20 cellular contexts compared by ENCODE assay signal in genomic region chr14:61193471-61193870, GRCh38.
"Had no signal": no experiment of that assay in that cellular context is flagged by ENCODE, and none has a peak within 500 bp of the region (broad histone marks: within the 10 kb centered on the region; RNA-seq: fewer than 3 reads in every experiment).

No MANE protein-coding gene starts in this region.

- H3K4me3 ChIP-seq: dorsolateral prefrontal cortex, tibial artery had no signal

- ATAC-seq: activated CD8-positive, alpha-beta T cell treated with anti-CD3 and anti-CD28 coated beads, Interleukin-2, amount 10 ng/mL, durations not matched to agents 7 days and 5 days; activated T-cell treated with anti-CD3 and anti-CD28 coated beads, Interleukin-2, amount 50 U/mL, for 4 hours; left lobe of liver; stimulated activated naive CD8-positive, alpha-beta T cell treated with anti-CD3 and anti-CD28 coated beads, Interleukin-15, Interleukin-2, amounts not matched to agents 100 U/mL and 50 U/mL, for 24 hours had no signal

- H3K36me3 ChIP-seq: brain microvascular endothelial cell, tibial artery had no signal

- H3K27ac ChIP-seq: brain microvascular endothelial cell, dorsolateral prefrontal cortex, tibial artery had no signal

- H3K9me3 ChIP-seq: tibial artery had no signal

- FAIRE-seq: colon, keratinocyte had no signal

- H3K27me3 ChIP-seq: brain microvascular endothelial cell, tibial artery had no signal

- DNase-seq: activated CD4-positive, alpha-beta T cell treated with anti-CD3 and anti-CD28 coated beads, Interleukin-2, amount 10 ng/mL, durations not matched to agents 24 days and 14 days; activated CD8-positive, alpha-beta T cell treated with anti-CD3 and anti-CD28 coated beads, Interleukin-2, amount 10 ng/mL, durations not matched to agents 7 days and 5 days; activated effector memory CD4-positive, alpha-beta T cell treated with anti-CD3 and anti-CD28 coated beads, Interleukin-2, amount 50 U/mL, for 16 hours; activated naive CD4-positive, alpha-beta T cell treated with anti-CD3 and anti-CD28 coated beads, Interleukin-2, amount 50 U/mL, for 16 hours; activated T-cell treated with anti-CD3 and anti-CD28 coated beads, Interleukin-2, amount 50 U/mL, for 4 hours; aorta; brain microvascular endothelial cell; central memory CD4-positive, alpha-beta T cell; dorsolateral prefrontal cortex; foreskin melanocyte; head of caudate nucleus; midbrain; occipital lobe; stimulated activated naive CD8-positive, alpha-beta T cell treated with anti-CD3 and anti-CD28 coated beads, Interleukin-15, Interleukin-2, amounts not matched to agents 100 U/mL and 50 U/mL, for 24 hours; substantia nigra; T1000; tibial artery had no signal
